Comparison of ENCODE assay signal across 12 cellular contexts in the genomic region with DNA sequence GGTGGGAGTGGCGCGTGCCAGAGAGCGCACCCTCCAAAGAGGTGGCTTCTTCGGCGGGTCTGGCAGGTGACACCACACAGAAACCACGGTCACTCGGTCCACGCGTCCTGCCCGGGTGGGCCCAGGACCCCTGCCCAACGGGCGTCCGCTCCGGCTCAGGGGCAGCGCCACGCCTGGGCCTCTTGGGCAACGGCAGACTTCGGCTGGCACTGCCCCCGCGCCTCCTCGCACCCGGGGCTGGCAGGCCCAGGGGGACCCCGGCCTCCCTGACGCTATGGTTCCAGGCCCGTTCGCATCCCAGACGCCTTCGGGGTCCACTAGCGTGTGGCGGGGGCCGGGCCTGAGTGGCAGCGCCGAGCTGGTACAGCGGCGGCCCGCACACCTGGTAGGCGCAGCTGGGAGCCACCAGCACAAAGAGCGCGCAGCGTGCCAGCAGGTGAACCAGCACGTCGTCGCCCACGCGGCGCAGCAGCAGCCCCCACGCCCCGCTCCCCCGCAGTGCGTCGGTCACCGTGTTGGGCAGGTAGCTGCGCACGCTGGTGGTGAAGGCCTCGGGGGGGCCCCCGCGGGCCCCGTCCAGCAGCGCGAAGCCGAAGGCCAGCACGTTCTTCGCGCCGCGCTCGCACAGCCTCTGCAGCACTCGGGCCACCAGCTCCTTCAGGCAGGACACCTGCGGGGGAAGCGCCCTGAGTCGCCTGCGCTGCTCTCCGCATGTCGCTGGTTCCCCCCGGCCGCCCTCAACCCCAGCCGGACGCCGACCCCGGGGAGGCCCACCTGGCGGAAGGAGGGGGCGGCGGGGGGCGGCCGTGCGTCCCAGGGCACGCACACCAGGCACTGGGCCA. TPM values are rescaled to one million over a fixed set of nuclear protein-coding genes. Genes with fewer than 3 reads are reported as not detected.
A peak's percentile ranks its signal among the peaks of the same experiment; 100 is the strongest.
DNase-seq lines count a peak whose midpoint lies in the region; TF ChIP-seq lines count a peak whose summit lies in the region.
"Had no signal": no experiment of that assay in that cellular context is flagged by ENCODE, and none has a peak within 500 bp of the region (broad histone marks: within the 10 kb centered on the region; RNA-seq: fewer than 3 reads in every experiment).

No MANE protein-coding gene starts in this region.

- H3K79me2 ChIP-seq in OCI-LY3 (ENCODE audit: low read length): no peaks in the 10 kb centered on the region

- H4K20me1 ChIP-seq in OCI-LY3 (ENCODE audit: insufficient read depth, low read length): no peaks in the 10 kb centered on the region

- no peak overlapping the region for H3K27ac Mint-ChIP-seq in activated naive CD4-positive, alpha-beta T cell treated with anti-CD3 and anti-CD28 coated beads, Interleukin-2, amount 10 ng/mL, durations not matched to agents 7 days and 5 days
- H3K27ac Mint-ChIP-seq: IgD-negative memory B cell; T-helper 1 cell treated with Interleukin-12 subunit alpha and Interleukin-12 subunit beta and Interleukin-4 antibody, amounts not matched to agents 30 μg/mL and 1 μg/mL, for 36 hours had no signal

- H3K27ac ChIP-seq in OCI-LY3 (ENCODE audit: low read length) (no peak overlapping the region), iPS-20b (ENCODE audit: low read length) (no peak overlapping the region), thymus (ENCODE audit: low read depth) (no peak overlapping the region)
- H3K27ac ChIP-seq: heart right ventricle, right lobe of liver had no signal

- peaks cover 20% of the 10 kb centered on the region for H3K4me1 Mint-ChIP-seq in activated naive CD4-positive, alpha-beta T cell treated with anti-CD3 and anti-CD28 coated beads, Interleukin-2, amount 10 ng/mL, durations not matched to agents 7 days and 5 days

- H3K27me3 Mint-ChIP-seq in activated naive CD4-positive, alpha-beta T cell treated with anti-CD3 and anti-CD28 coated beads, Interleukin-2, amount 10 ng/mL, durations not matched to agents 7 days and 5 days: peaks cover 23% of the 10 kb centered on the region

- CTCF ChIA-PET in activated naive CD4-positive, alpha-beta T cell treated with anti-CD3 and anti-CD28 coated beads, Interleukin-2, amount 10 ng/mL, durations not matched to agents 7 days and 5 days (lab: Charles Lee): interaction anchor here (1.5 kb wide), 1 partner anchor 19 kb away, joined by 4 read pairs; no protein-coding TSS in a partner anchor

- H3K4me3 ChIP-seq in OCI-LY3 (ENCODE audit: low read length) (peak overlapping the region; percentile 71), iPS-20b (ENCODE audit: low read length) (peak overlapping the region; percentile 70; the same call in 1 of the 2 replicates), thymus (ENCODE audit: low read length) (peak overlapping the region; percentile 58)
- H3K4me3 ChIP-seq: heart right ventricle, right lobe of liver had no signal

- H3K9me3 Mint-ChIP-seq in activated naive CD4-positive, alpha-beta T cell treated with anti-CD3 and anti-CD28 coated beads, Interleukin-2, amount 10 ng/mL, durations not matched to agents 7 days and 5 days: no peaks in the 10 kb centered on the region
- H3K9me3 Mint-ChIP-seq: IgD-negative memory B cell; T-helper 1 cell treated with Interleukin-12 subunit alpha and Interleukin-12 subunit beta and Interleukin-4 antibody, amounts not matched to agents 30 μg/mL and 1 μg/mL, for 36 hours had no signal

- peak overlapping the region; percentile 46 for H3K4me2 ChIP-seq in OCI-LY3 (ENCODE audit: low read length)

- H3K27me3 ChIP-seq in OCI-LY3 (ENCODE audit: low read depth, low read length): no peaks in the 10 kb centered on the region
- peaks cover 15% of the 10 kb centered on the region for H3K27me3 ChIP-seq in iPS-20b (ENCODE audit: insufficient read depth, low read length)
- no peaks in the 10 kb centered on the region for H3K27me3 ChIP-seq in thymus (ENCODE audit: control insufficient read depth, insufficient read depth)

- no peaks in the 10 kb centered on the region for H3K36me3 Mint-ChIP-seq in activated naive CD4-positive, alpha-beta T cell treated with anti-CD3 and anti-CD28 coated beads, Interleukin-2, amount 10 ng/mL, durations not matched to agents 7 days and 5 days
- H3K36me3 Mint-ChIP-seq: IgD-negative memory B cell had no signal

- H3K9me3 ChIP-seq in OCI-LY3 (ENCODE audit: insufficient read depth, low read length): no peaks in the 10 kb centered on the region
- no peaks in the 10 kb centered on the region for H3K9me3 ChIP-seq in iPS-20b (ENCODE audit: insufficient read depth, low read depth, low read length)
- no peaks in the 10 kb centered on the region for H3K9me3 ChIP-seq in thymus (ENCODE audit: control insufficient read depth)
- H3K9me3 ChIP-seq: heart right ventricle, right lobe of liver had no signal

- no peak for DNase-seq in activated naive CD4-positive, alpha-beta T cell treated with anti-CD3 and anti-CD28 coated beads, Interleukin-2, amount 10 ng/mL, durations not matched to agents 7 days and 5 days
- no peak for DNase-seq in activated naive CD4-positive, alpha-beta T cell (lab: John Stamatoyannopoulos, UW)
- DNase-seq in AG08395 (ENCODE audit: low spot score) (no peak), germinal center (ENCODE audit: low spot score) (no peak), SHP77 (lab: John Stamatoyannopoulos, UW) (no peak)
- DNase-seq: heart right ventricle had no signal

- no peak overlapping the region for H2AFZ ChIP-seq in OCI-LY3 (ENCODE audit: low read depth, low read length)

- H3K4me1 ChIP-seq in OCI-LY3 (ENCODE audit: low read length) (peaks cover 4% of the 10 kb centered on the region; the same call in 1 of the 2 replicates), iPS-20b (ENCODE audit: insufficient read depth, low read length) (no peaks in the 10 kb centered on the region; the same call in 1 of the 2 replicates), thymus (ENCODE audit: control insufficient read depth, insufficient read depth, low read length) (peaks cover 24% of the 10 kb centered on the region)

- TF ChIP-seq CTCF in OCI-LY3 (IDR thresholded peaks at IDR 0.05; ENCODE audit: low read depth, low read length): no peak

- peak overlapping the region; percentile 24; the same call in 1 of the 2 replicates for H3K9ac ChIP-seq in OCI-LY3 (ENCODE audit: low read length)
- H3K9ac ChIP-seq in iPS-20b (ENCODE audit: low read depth, low read length): no peak overlapping the region; the same call in 1 of the 2 replicates

- peak overlapping the region; percentile 50 for H3K4me3 Mint-ChIP-seq in activated naive CD4-positive, alpha-beta T cell treated with anti-CD3 and anti-CD28 coated beads, Interleukin-2, amount 10 ng/mL, durations not matched to agents 7 days and 5 days

- H3K36me3 ChIP-seq in OCI-LY3 (replicated peaks; ENCODE audit: low read depth, low read length): no peaks in the 10 kb centered on the region
- no peaks in the 10 kb centered on the region for H3K36me3 ChIP-seq in iPS-20b (ENCODE audit: insufficient read depth, low read depth, low read length)
- H3K36me3 ChIP-seq in thymus (ENCODE audit: control insufficient read depth, insufficient read depth): no peaks in the 10 kb centered on the region
- H3K36me3 ChIP-seq: heart right ventricle, right lobe of liver had no signal

- WGBS in thymus: 52% methylated on average over 87 of the region's 87 CpGs

RNA-seq across cellular contexts. Expression of a gene that starts 0.7 kb away (rescaled TPM):
- polyA plus RNA-seq in thymus: 1.9 TPM
- polyA plus RNA-seq: heart right ventricle, IgD-negative memory B cell had no signal

RNA-seq across cellular contexts. Expression of a gene that starts 50.7 kb away (rescaled TPM):
- polyA plus RNA-seq in thymus: 60.7 TPM
